ENCODE assay signal across 9 cellular contexts in the genomic region with DNA sequence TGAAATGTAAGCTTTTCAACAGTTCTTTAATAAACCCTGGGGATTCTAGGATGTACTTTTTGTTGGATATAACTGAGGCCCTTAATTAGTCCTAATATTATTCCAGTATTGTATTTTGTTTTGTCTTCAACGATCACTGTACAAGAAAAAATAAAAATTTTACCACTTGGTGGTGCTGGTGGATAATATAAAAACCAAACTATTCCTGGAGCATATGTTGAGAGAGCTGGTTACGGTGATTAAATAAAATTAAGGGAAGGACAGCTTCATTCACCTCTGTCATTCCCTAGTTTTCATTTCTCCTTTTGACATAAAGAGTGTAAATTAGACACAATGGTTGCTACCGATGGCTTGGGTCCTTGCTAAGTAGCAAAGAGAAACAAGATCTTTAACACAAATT.
DNase-seq lines count a peak whose midpoint lies in the region; ATAC-seq and TF ChIP-seq lines count a peak whose summit lies in the region.
"Had no signal": no experiment of that assay in that cellular context is flagged by ENCODE, and none has a peak within 500 bp of the region (broad histone marks: within the 10 kb centered on the region; RNA-seq: fewer than 3 reads in every experiment).

No MANE protein-coding gene starts in this region.

- no peaks in the 10 kb centered on the region for H3K9me3 Mint-ChIP-seq in naive thymus-derived CD4-positive, alpha-beta T cell

- H3K27me3 Mint-ChIP-seq in naive thymus-derived CD4-positive, alpha-beta T cell = no peaks in the 10 kb centered on the region

- no peaks in the 10 kb centered on the region for H3K27me3 ChIP-seq in SK-N-SH (ENCODE audit: insufficient read depth)
- H3K27me3 ChIP-seq in naive thymus-derived CD4-positive, alpha-beta T cell (ENCODE audit: control insufficient read depth in 2 of 2, insufficient read depth in 2 of 2, low read length in 2 of 2) = no peaks in the 10 kb centered on the region

- peak overlapping the region; percentile 25 to 33; a peak in 3 of 4 replicates for H3K4me3 ChIP-seq in SK-N-SH (ENCODE audit: low read depth in 2 of 2, low read length in 1 of 2)
- no peak overlapping the region for H3K4me3 ChIP-seq in naive thymus-derived CD4-positive, alpha-beta T cell (ENCODE audit: low read length)

- TF ChIP-seq RAD21 in SK-N-SH (IDR thresholded peaks at IDR 0.05; ENCODE audit: low read length) = peak; percentile 73

- peak; percentile 51 for TF ChIP-seq CTCF in SK-N-SH (IDR thresholded peaks at IDR 0.05)

- H3K9me2 ChIP-seq in SK-N-SH = no peaks in the 10 kb centered on the region; the same call in 1 of the 2 replicates

- H3K4me1 ChIP-seq in SK-N-SH (ENCODE audit: control insufficient read depth in 1 of 2, insufficient read depth in 2 of 2, low read depth in 1 of 2, low read length in 1 of 2) = no peaks in the 10 kb centered on the region
- no peaks in the 10 kb centered on the region for H3K4me1 ChIP-seq in naive thymus-derived CD4-positive, alpha-beta T cell (ENCODE audit: control insufficient read depth in 2 of 2, insufficient read depth in 2 of 2, low read length in 2 of 2)

- H3K36me3 Mint-ChIP-seq in naive thymus-derived CD4-positive, alpha-beta T cell = no peaks in the 10 kb centered on the region

- H2AFZ ChIP-seq in SK-N-SH (ENCODE audit: low read depth) = peak overlapping the region; percentile 64; the same call in 1 of the 2 replicates

- no peaks in the 10 kb centered on the region for H3K79me2 ChIP-seq in SK-N-SH (ENCODE audit: insufficient read depth)

- H3K27ac Mint-ChIP-seq in naive thymus-derived CD4-positive, alpha-beta T cell = no peak overlapping the region

- H3K36me3 ChIP-seq in SK-N-SH (replicated peaks in 1 of 2; ENCODE audit: control insufficient read depth in 1 of 2, insufficient read depth in 2 of 2, low read length in 1 of 2) = no peaks in the 10 kb centered on the region
- no peaks in the 10 kb centered on the region for H3K36me3 ChIP-seq in naive thymus-derived CD4-positive, alpha-beta T cell (ENCODE audit: control insufficient read depth in 2 of 3, insufficient read depth in 3 of 3, low read length in 3 of 3)

- H3K9me3 ChIP-seq in SK-N-SH = no peaks in the 10 kb centered on the region
- H3K9me3 ChIP-seq in naive thymus-derived CD4-positive, alpha-beta T cell (ENCODE audit: control insufficient read depth in 2 of 3, low read length in 3 of 3) = no peaks in the 10 kb centered on the region

- no peaks in the 10 kb centered on the region for H4K20me1 ChIP-seq in SK-N-SH (ENCODE audit: insufficient read depth)

- 8% methylated on average over 3 of the region's 3 CpGs for WGBS in SK-N-SH (ENCODE audit: low lambda C conversion rate)

- DNase-seq in DMS53 (lab: John Stamatoyannopoulos, UW) (peak; percentile 48), NCI-H1105 (lab: John Stamatoyannopoulos, UW) (peak; percentile 60), SK-N-SH (peak; percentile 12), left lobe of liver (ENCODE audit: low spot score) (no peak)
- no peak for DNase-seq in naive thymus-derived CD4-positive, alpha-beta T cell
- DNase-seq: activated CD4-positive, alpha-beta T cell treated with anti-CD3 and anti-CD28 coated beads, Interleukin-2, amount 50 U/mL, for 48 hours had no signal

- ATAC-seq in left lobe of liver = peak; percentile 23
- ATAC-seq in activated CD4-positive, CD25-positive, alpha-beta regulatory T cell treated with anti-CD3 and anti-CD28 coated beads, Interleukin-2, amount 50 U/mL, for 24 hours = no peak
- ATAC-seq in HG02798 (IDR thresholded peaks at IDR 0.05; ENCODE audit: poor library complexity, unreplicated experiment) = no peak
- ATAC-seq in naive thymus-derived CD4-positive, alpha-beta T cell = no peak
- no peak for ATAC-seq in HG03025 (IDR thresholded peaks at IDR 0.05; ENCODE audit: low FRiP score, unreplicated experiment)

- POLR2A ChIA-PET in SK-N-SH (lab: Yijun Ruan, JAX) = no interaction called here
- POLR2A ChIA-PET in naive thymus-derived CD4-positive, alpha-beta T cell (lab: Charles Lee) = no interaction called here

- H3K27ac ChIP-seq in SK-N-SH (ENCODE audit: low read depth in 2 of 2, low read length in 1 of 2) = no peak overlapping the region
- no peak overlapping the region for H3K27ac ChIP-seq in naive thymus-derived CD4-positive, alpha-beta T cell (ENCODE audit: low read depth, low read length)

- TF ChIP-seq EP300 in SK-N-SH (IDR thresholded peaks at IDR 0.05; ENCODE audit: borderline replicate concordance in 1 of 2, low read depth in 1 of 2, low read length in 1 of 2) = no peak

- no peaks in the 10 kb centered on the region for H3K4me1 Mint-ChIP-seq in naive thymus-derived CD4-positive, alpha-beta T cell

- no peak overlapping the region for H3K4me3 Mint-ChIP-seq in naive thymus-derived CD4-positive, alpha-beta T cell

- peak overlapping the region; percentile 54; the same call in 1 of the 2 replicates for H3K4me2 ChIP-seq in SK-N-SH

- no peaks in the 10 kb centered on the region for H3F3A ChIP-seq in SK-N-SH (replicated peaks; ENCODE audit: insufficient read depth)

- intact Hi-C loops in naive thymus-derived CD4-positive, alpha-beta T cell (cut with micrococcal nuclease) = no loop called here

- CTCF ChIA-PET in SK-N-SH (lab: Yijun Ruan, JAX) = interaction anchor here (1.0 to 1.4 kb wide), 5 partner anchors 12 to 64 kb away, joined by 3 to 5 read pairs (median 3); no protein-coding TSS in a partner anchor
- CTCF ChIA-PET in naive thymus-derived CD4-positive, alpha-beta T cell (lab: Charles Lee) = no interaction called here

- no peak overlapping the region for H3K9ac ChIP-seq in SK-N-SH

TF ChIP-seq in SK-N-SH, 30 proteins besides CTCF, POLR2A, EP300 and RAD21:
- TF ChIP-seq MEF2A (IDR thresholded peaks at IDR 0.05; ENCODE audit: borderline replicate concordance, low read depth) = no peak
- TF ChIP-seq FOXJ3 (CRISPR knock-in tag; IDR thresholded peaks at IDR 0.05) = no peak
- TF ChIP-seq GATA2 (CRISPR knock-in tag; IDR thresholded peaks at IDR 0.05) = no peak
- TF ChIP-seq, protein P1, sequence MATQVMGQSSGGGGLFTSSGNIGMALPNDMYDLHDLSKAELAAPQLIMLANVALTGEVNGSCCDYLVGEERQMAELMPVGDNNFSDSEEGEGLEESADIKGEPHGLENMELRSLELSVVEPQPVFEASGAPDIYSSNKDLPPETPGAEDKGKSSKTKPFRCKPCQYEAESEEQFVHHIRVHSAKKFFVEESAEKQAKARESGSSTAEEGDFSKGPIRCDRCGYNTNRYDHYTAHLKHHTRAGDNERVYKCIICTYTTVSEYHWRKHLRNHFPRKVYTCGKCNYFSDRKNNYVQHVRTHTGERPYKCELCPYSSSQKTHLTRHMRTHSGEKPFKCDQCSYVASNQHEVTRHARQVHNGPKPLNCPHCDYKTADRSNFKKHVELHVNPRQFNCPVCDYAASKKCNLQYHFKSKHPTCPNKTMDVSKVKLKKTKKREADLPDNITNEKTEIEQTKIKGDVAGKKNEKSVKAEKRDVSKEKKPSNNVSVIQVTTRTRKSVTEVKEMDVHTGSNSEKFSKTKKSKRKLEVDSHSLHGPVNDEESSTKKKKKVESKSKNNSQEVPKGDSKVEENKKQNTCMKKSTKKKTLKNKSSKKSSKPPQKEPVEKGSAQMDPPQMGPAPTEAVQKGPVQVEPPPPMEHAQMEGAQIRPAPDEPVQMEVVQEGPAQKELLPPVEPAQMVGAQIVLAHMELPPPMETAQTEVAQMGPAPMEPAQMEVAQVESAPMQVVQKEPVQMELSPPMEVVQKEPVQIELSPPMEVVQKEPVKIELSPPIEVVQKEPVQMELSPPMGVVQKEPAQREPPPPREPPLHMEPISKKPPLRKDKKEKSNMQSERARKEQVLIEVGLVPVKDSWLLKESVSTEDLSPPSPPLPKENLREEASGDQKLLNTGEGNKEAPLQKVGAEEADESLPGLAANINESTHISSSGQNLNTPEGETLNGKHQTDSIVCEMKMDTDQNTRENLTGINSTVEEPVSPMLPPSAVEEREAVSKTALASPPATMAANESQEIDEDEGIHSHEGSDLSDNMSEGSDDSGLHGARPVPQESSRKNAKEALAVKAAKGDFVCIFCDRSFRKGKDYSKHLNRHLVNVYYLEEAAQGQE (IDR thresholded peaks at IDR 0.05; ENCODE audit: low read depth, low read length) = no peak
- TF ChIP-seq, protein P2, sequence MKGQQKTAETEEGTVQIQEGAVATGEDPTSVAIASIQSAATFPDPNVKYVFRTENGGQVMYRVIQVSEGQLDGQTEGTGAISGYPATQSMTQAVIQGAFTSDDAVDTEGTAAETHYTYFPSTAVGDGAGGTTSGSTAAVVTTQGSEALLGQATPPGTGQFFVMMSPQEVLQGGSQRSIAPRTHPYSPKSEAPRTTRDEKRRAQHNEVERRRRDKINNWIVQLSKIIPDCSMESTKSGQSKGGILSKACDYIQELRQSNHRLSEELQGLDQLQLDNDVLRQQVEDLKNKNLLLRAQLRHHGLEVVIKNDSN (IDR thresholded peaks at IDR 0.05; ENCODE audit: borderline replicate concordance, low read depth) = no peak
- TF ChIP-seq RCOR1 (IDR thresholded peaks at IDR 0.05; ENCODE audit: low read length) = no peak
- TF ChIP-seq SMC3 (IDR thresholded peaks at IDR 0.05; ENCODE audit: low read depth, low read length) = peak; percentile 18; the same call in 1 of the 2 replicates
- TF ChIP-seq, protein P3, sequence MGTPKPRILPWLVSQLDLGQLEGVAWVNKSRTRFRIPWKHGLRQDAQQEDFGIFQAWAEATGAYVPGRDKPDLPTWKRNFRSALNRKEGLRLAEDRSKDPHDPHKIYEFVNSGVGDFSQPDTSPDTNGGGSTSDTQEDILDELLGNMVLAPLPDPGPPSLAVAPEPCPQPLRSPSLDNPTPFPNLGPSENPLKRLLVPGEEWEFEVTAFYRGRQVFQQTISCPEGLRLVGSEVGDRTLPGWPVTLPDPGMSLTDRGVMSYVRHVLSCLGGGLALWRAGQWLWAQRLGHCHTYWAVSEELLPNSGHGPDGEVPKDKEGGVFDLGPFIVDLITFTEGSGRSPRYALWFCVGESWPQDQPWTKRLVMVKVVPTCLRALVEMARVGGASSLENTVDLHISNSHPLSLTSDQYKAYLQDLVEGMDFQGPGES (IDR thresholded peaks at IDR 0.05; ENCODE audit: low read depth, low read length) = no peak

Comparison
In these comparisons a context has a peak if more than half of its experiments do, and no peak if none do; other contexts are left out.
1. DNase-seq: peak in DMS53 (single experiment), NCI-H1105 (single experiment) and SK-N-SH (single experiment); none in left lobe of liver (single experiment) and naive thymus-derived CD4-positive, alpha-beta T cell (0 of 9).